Comparison of ENCODE assay signal across 1 cellular context in the genomic region with DNA sequence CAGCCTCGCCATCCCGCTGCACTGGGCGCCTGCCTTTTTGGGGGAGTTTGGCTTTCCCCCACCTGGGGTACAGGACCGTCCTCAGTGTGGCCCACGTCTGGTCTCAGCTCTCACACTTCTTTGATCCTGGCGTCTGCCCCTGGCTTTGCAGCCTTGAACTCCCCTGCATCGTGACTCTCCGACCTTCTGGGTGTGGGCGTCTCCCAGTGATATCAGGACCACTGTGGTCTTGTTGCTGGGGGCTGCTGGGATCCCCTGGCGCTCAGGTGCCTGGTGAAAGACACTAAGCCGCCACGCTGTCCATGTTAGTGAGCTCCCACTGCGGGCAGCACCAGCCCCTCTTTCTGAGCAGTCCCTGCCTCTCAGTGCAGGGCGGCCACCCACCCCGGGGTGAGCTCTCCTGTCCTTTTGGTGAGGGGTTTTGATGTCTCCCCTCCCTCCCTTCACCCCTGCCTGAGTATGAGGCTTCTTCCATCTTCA.
TF ChIP-seq lines count a peak whose summit lies in the region.

No MANE protein-coding gene starts in this region.

TF ChIP-seq in IMR-90, 13 proteins besides CTCF, POLR2A, EP300 and RAD21:
- TF ChIP-seq CEBPB (IDR thresholded peaks at IDR 0.05; ENCODE audit: low read depth, low read length) (no peak), MAZ (IDR thresholded peaks at IDR 0.05; ENCODE audit: borderline replicate concordance, low read depth, low read length) (no peak), MXI1 (IDR thresholded peaks at IDR 0.05; ENCODE audit: borderline replicate concordance, low read depth, low read length) (no peak), SMC3 (IDR thresholded peaks at IDR 0.05; ENCODE audit: low read depth, low read length) (no peak), FOS (IDR thresholded peaks at IDR 0.05; ENCODE audit: low read depth, low read length) (no peak)
- TF ChIP-seq, protein P1, sequence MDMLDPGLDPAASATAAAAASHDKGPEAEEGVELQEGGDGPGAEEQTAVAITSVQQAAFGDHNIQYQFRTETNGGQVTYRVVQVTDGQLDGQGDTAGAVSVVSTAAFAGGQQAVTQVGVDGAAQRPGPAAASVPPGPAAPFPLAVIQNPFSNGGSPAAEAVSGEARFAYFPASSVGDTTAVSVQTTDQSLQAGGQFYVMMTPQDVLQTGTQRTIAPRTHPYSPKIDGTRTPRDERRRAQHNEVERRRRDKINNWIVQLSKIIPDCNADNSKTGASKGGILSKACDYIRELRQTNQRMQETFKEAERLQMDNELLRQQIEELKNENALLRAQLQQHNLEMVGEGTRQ (IDR thresholded peaks at IDR 0.05; ENCODE audit: low read depth, low read length): no peak
- TF ChIP-seq, protein P2, sequence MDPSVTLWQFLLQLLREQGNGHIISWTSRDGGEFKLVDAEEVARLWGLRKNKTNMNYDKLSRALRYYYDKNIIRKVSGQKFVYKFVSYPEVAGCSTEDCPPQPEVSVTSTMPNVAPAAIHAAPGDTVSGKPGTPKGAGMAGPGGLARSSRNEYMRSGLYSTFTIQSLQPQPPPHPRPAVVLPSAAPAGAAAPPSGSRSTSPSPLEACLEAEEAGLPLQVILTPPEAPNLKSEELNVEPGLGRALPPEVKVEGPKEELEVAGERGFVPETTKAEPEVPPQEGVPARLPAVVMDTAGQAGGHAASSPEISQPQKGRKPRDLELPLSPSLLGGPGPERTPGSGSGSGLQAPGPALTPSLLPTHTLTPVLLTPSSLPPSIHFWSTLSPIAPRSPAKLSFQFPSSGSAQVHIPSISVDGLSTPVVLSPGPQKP (IDR thresholded peaks at IDR 0.05; ENCODE audit: borderline replicate concordance, low read depth, low read length): no peak
